In genomic region chr19:19256072-19256969, GRCh38 we compare ENCODE assay signal across 14 cellular contexts. TPM values are rescaled to one million over a fixed set of nuclear protein-coding genes. Genes with fewer than 3 reads are reported as not detected.
DNase-seq lines count a peak whose midpoint lies in the region; ATAC-seq and TF ChIP-seq lines count a peak whose summit lies in the region.
"Had no signal": no experiment of that assay in that cellular context is flagged by ENCODE, and none has a peak within 500 bp of the region (broad histone marks: within the 10 kb centered on the region; RNA-seq: fewer than 3 reads in every experiment).

No MANE protein-coding gene starts in this region.

- H4K20me1 ChIP-seq in SK-N-SH (ENCODE audit: insufficient read depth), result no peaks in the 10 kb centered on the region

- no peak overlapping the region for H3K27ac Mint-ChIP-seq in WTC11
- H3K27ac Mint-ChIP-seq: activated naive CD8-positive, alpha-beta T cell treated with anti-CD3 and anti-CD28 coated beads for 36 hours had no signal

- H2BK120ac ChIP-seq in trophoblast cell (ENCODE audit: insufficient read depth, low read length, poor library complexity), result no peak overlapping the region

- H3K18ac ChIP-seq in trophoblast cell (ENCODE audit: low read length), result no peak overlapping the region

- DNase-seq in SK-N-SH (peak; percentile 52), NCI-H146 treated with DMSO at 0.1 percent for 48 hours (lab: John Stamatoyannopoulos, UW; ENCODE audit: unreplicated experiment) (peak; percentile 15), WTC11 (ENCODE audit: low spot score) (peak; percentile 40), nucleus accumbens (lab: John Stamatoyannopoulos, UW) (peak in 29 of 56 donors; percentile 6 to 71 (median 39)), trophoblast cell (no peak), NCI-H187 treated with DMSO at 0.1 percent for 48 hours (lab: John Stamatoyannopoulos, UW) (no peak)
- DNase-seq: activated CD8-positive, alpha-beta memory T cell treated with anti-CD3 and anti-CD28 coated beads for 24 hours; activated naive CD8-positive, alpha-beta T cell treated with anti-CD3 and anti-CD28 coated beads for 36 hours; esophagus squamous epithelium; stimulated activated CD4-positive, alpha-beta T cell treated with anti-CD3 and anti-CD28 coated beads, Interleukin-4, amount 100 ng/mL, for 4 hours; stimulated activated naive CD4-positive, alpha-beta T cell treated with Interleukin-2 at 50 U/mL for 16 hours had no signal

- WGBS in SK-N-SH (ENCODE audit: low lambda C conversion rate), result 33% methylated on average over 8 of the region's 17 CpGs
- no CpG with 5 or more reads among the region's 17 CpGs for WGBS in trophoblast cell (ENCODE audit: extremely low coverage, insufficient coverage, insufficient read length)

- H2BK12ac ChIP-seq in trophoblast cell (ENCODE audit: low read length), result no peak overlapping the region

- no peaks in the 10 kb centered on the region for H3K36me3 ChIP-seq in SK-N-SH (replicated peaks in 1 of 2; ENCODE audit: control insufficient read depth in 1 of 2, insufficient read depth in 2 of 2, low read length in 1 of 2)
- H3K36me3 ChIP-seq in trophoblast cell (ENCODE audit: control insufficient read depth in 1 of 2, insufficient read depth in 2 of 2, low read length in 2 of 2), result no peaks in the 10 kb centered on the region
- H3K36me3 ChIP-seq: esophagus squamous epithelium had no signal

- no peak overlapping the region for H3K23ac ChIP-seq in trophoblast cell (ENCODE audit: low read length)

- H3K27ac ChIP-seq in SK-N-SH (ENCODE audit: low read depth in 2 of 2, low read length in 1 of 2) (no peak overlapping the region), trophoblast cell (ENCODE audit: low read depth, low read length) (no peak overlapping the region)
- H3K27ac ChIP-seq: esophagus squamous epithelium had no signal

- TF ChIP-seq RAD21 in SK-N-SH (IDR thresholded peaks at IDR 0.05; ENCODE audit: low read length), result no peak

- H3K27me3 ChIP-seq in SK-N-SH (ENCODE audit: insufficient read depth) (0 out of 2 replicates have a peak, but pooled peaks cover 13% of the 10 kb centered on the region), trophoblast cell (ENCODE audit: insufficient read depth, low read length) (peaks cover 10% of the 10 kb centered on the region)

- no peaks in the 10 kb centered on the region for H3K79me1 ChIP-seq in trophoblast cell (ENCODE audit: low read length)

- H3K14ac ChIP-seq in trophoblast cell (ENCODE audit: low read length), result no peak overlapping the region

- no peak overlapping the region for H2AFZ ChIP-seq in SK-N-SH (ENCODE audit: low read depth)
- no peak overlapping the region for H2AFZ ChIP-seq in trophoblast cell (ENCODE audit: insufficient read depth, low read length, poor library complexity)

- H4K12ac ChIP-seq in trophoblast cell (ENCODE audit: low read depth, low read length), result no peak overlapping the region

- H3K9me3 ChIP-seq in SK-N-SH (no peaks in the 10 kb centered on the region), trophoblast cell (ENCODE audit: insufficient read depth, low read depth, low read length) (peaks cover 7% of the 10 kb centered on the region)

- no peak overlapping the region for H2AK5ac ChIP-seq in trophoblast cell (ENCODE audit: low read length)

- no peak overlapping the region for H2BK5ac ChIP-seq in trophoblast cell (ENCODE audit: low read depth, low read length, poor library complexity)

- H3K9ac ChIP-seq in SK-N-SH, result no peak overlapping the region
- no peak overlapping the region for H3K9ac ChIP-seq in trophoblast cell (ENCODE audit: low read length)

- H3K4me3 ChIP-seq in SK-N-SH (ENCODE audit: low read depth in 2 of 2, low read length in 1 of 2) (no peak overlapping the region), trophoblast cell (ENCODE audit: low read depth, low read length) (no peak overlapping the region)
- H3K4me3 ChIP-seq: esophagus squamous epithelium had no signal

- TF ChIP-seq CTCF in SK-N-SH (IDR thresholded peaks at IDR 0.05), result no peak
- no peak for TF ChIP-seq CTCF in WTC11 (IDR thresholded peaks at IDR 0.05)

- POLR2A ChIA-PET in SK-N-SH (lab: Yijun Ruan, JAX), result no interaction called here
- POLR2A ChIA-PET in WTC11 (lab: Charles Lee), result interaction anchor here (0.6 to 1.1 kb wide), 2 partner anchors 31 to 196 kb away, joined by 3 read pairs; no protein-coding TSS in a partner anchor

- H3K9me3 Mint-ChIP-seq in WTC11, result no peaks in the 10 kb centered on the region
- H3K9me3 Mint-ChIP-seq: activated naive CD8-positive, alpha-beta T cell treated with anti-CD3 and anti-CD28 coated beads for 36 hours had no signal

- ATAC-seq in SK-N-SH treated with all-trans-retinoic acid at 6 μM for 48 hours, result no peak
- no peak for ATAC-seq in WTC11
- no peak for ATAC-seq in GM18867 (IDR thresholded peaks at IDR 0.05; ENCODE audit: unreplicated experiment)

- CTCF ChIA-PET in SK-N-SH (lab: Yijun Ruan, JAX), result no interaction called here
- CTCF ChIA-PET in WTC11 (lab: Charles Lee), result interaction anchor here (1.5 kb wide), 1 partner anchor 31 kb away, joined by 9 read pairs; no protein-coding TSS in a partner anchor

- H3K4me1 Mint-ChIP-seq in WTC11, result peaks cover 12% of the 10 kb centered on the region

- no peak for TF ChIP-seq EP300 in SK-N-SH (IDR thresholded peaks at IDR 0.05; ENCODE audit: borderline replicate concordance in 1 of 2, low read depth in 1 of 2, low read length in 1 of 2)

- H4K8ac ChIP-seq in trophoblast cell (ENCODE audit: low read depth, low read length), result no peak overlapping the region

- no peak overlapping the region for H3K4ac ChIP-seq in trophoblast cell (ENCODE audit: low read depth, low read length)

- H3K79me2 ChIP-seq in SK-N-SH (ENCODE audit: insufficient read depth) (no peaks in the 10 kb centered on the region), trophoblast cell (ENCODE audit: control insufficient read depth, insufficient read depth, low read length, poor library complexity) (no peaks in the 10 kb centered on the region)

- no peaks in the 10 kb centered on the region for H3F3A ChIP-seq in SK-N-SH (replicated peaks; ENCODE audit: insufficient read depth)

- peaks cover 51% of the 10 kb centered on the region for H3K27me3 Mint-ChIP-seq in WTC11 (ENCODE audit: low read depth)

- 0 out of 2 replicates have a peak, but pooled peaks cover 3% of the 10 kb centered on the region for H3K36me3 Mint-ChIP-seq in WTC11
- H3K36me3 Mint-ChIP-seq: activated naive CD8-positive, alpha-beta T cell treated with anti-CD3 and anti-CD28 coated beads for 36 hours had no signal

- no peak overlapping the region for H3K4me2 ChIP-seq in SK-N-SH
- H3K4me2 ChIP-seq in trophoblast cell (ENCODE audit: low read length), result no peak overlapping the region

- no peaks in the 10 kb centered on the region; a peak in 1 of 4 replicates for H3K4me1 ChIP-seq in SK-N-SH (ENCODE audit: control insufficient read depth in 1 of 2, insufficient read depth in 2 of 2, low read depth in 1 of 2, low read length in 1 of 2)
- H3K4me1 ChIP-seq in trophoblast cell (ENCODE audit: control insufficient read depth in 1 of 2, insufficient read depth in 2 of 2, low read length in 2 of 2), result peaks cover 2% of the 10 kb centered on the region in 2 experiments

- H3K9me2 ChIP-seq in SK-N-SH, result no peaks in the 10 kb centered on the region

- no peak overlapping the region for H3K4me3 Mint-ChIP-seq in WTC11
- H3K4me3 Mint-ChIP-seq: activated naive CD8-positive, alpha-beta T cell treated with anti-CD3 and anti-CD28 coated beads for 36 hours had no signal

- H4K91ac ChIP-seq in trophoblast cell (ENCODE audit: low read depth, low read length), result no peak overlapping the region

TF ChIP-seq in SK-N-SH, 30 proteins besides CTCF, POLR2A, EP300 and RAD21 (continues in another document):
- TF ChIP-seq SMC3 (IDR thresholded peaks at IDR 0.05; ENCODE audit: low read depth, low read length), result no peak
- no peak for TF ChIP-seq TCF12 (IDR thresholded peaks at IDR 0.05)
- no peak for TF ChIP-seq NRF1 (IDR thresholded peaks at IDR 0.05; ENCODE audit: low read depth, low read length)
- TF ChIP-seq GABPA (IDR thresholded peaks at IDR 0.05; ENCODE audit: low read depth), result no peak
- no peak for TF ChIP-seq NFIC (IDR thresholded peaks at IDR 0.05; ENCODE audit: borderline replicate concordance)

TF ChIP-seq in SK-N-SH treated with all-trans-retinoic acid at 6 μM for 48 hours, 23 proteins besides CTCF, POLR2A, EP300 and RAD21 (continues in another document):
- TF ChIP-seq GLIS3 (CRISPR knock-in tag; IDR thresholded peaks at IDR 0.05) (no peak), ZC3H10 (CRISPR knock-in tag; IDR thresholded peaks at IDR 0.05) (no peak), OSR1 (CRISPR knock-in tag; IDR thresholded peaks at IDR 0.05) (no peak), ISL1 (CRISPR knock-in tag; IDR thresholded peaks at IDR 0.05) (no peak), ZNF8 (CRISPR knock-in tag; IDR thresholded peaks at IDR 0.05) (no peak), CSDC2 (CRISPR knock-in tag; IDR thresholded peaks at IDR 0.05) (no peak), SNAI2 (CRISPR knock-in tag; IDR thresholded peaks at IDR 0.05) (no peak), ZFP30 (CRISPR knock-in tag; IDR thresholded peaks at IDR 0.05) (no peak)

RNA-seq across cellular contexts. Expression of gene TM6SF2, which starts 16.8 kb away (rescaled TPM):
- 1.4 and 1.8 TPM in 2 replicates for polyA plus RNA-seq in SK-N-SH (2012; rRNA removed)
- polyA plus RNA-seq in SK-N-SH (2012; cell fraction: cytosol; rRNA removed), result 0.53 and 0.96 TPM in 2 replicates
- 9.7 and 16.9 TPM in 2 replicates for polyA plus RNA-seq in SK-N-SH (2012; cell fraction: nucleus; rRNA removed)
- total RNA-seq in WTC11 (2021), result 4.5 to 7.6 TPM (median 6.0 TPM) in 3 replicates
- 2.8 and 2.9 TPM in 2 replicates for polyA plus RNA-seq in trophoblast cell (2013)
- total RNA-seq: activated naive CD8-positive, alpha-beta T cell treated with anti-CD3 and anti-CD28 coated beads for 36 hours; cerebellum had no signal

RNA-seq across cellular contexts. Expression of gene NCAN, which starts 44.6 kb away (rescaled TPM):
- polyA plus RNA-seq in SK-N-SH (2012; rRNA removed), result 0.03 and 0.10 TPM in 2 replicates
- 0.16 and 0.17 TPM in 2 replicates for polyA plus RNA-seq in SK-N-SH (2012; cell fraction: cytosol; rRNA removed)
- polyA plus RNA-seq in SK-N-SH (2012; cell fraction: nucleus; rRNA removed), result 0.07 and 0.18 TPM in 2 replicates
- 1.9 to 3.0 TPM (median 2.5 TPM) in 3 replicates for total RNA-seq in WTC11 (2021)
- polyA plus RNA-seq in trophoblast cell (2013), result 0.01 TPM in 2 replicates
- total RNA-seq: activated naive CD8-positive, alpha-beta T cell treated with anti-CD3 and anti-CD28 coated beads for 36 hours; esophagus squamous epithelium had no signal

RNA-seq across cellular contexts. Expression of gene NR2C2AP, which starts 53.1 kb away (rescaled TPM):
- polyA plus RNA-seq in SK-N-SH (2012; rRNA removed), result 21.2 and 21.9 TPM in 2 replicates
- 14.0 and 17.5 TPM in 2 replicates for polyA plus RNA-seq in SK-N-SH (2012; cell fraction: cytosol; rRNA removed)
- polyA plus RNA-seq in SK-N-SH (2012; cell fraction: nucleus; rRNA removed), result 32.1 and 33.6 TPM in 2 replicates
- 22.7 to 24.9 TPM (median 23.4 TPM) in 3 replicates for total RNA-seq in WTC11 (2021)
- polyA plus RNA-seq in trophoblast cell (2013), result 9.3 and 10.1 TPM in 2 replicates

Comparison
In these comparisons a context has a peak if more than half of its experiments do, and no peak if none do; other contexts are left out.
1. DNase-seq: peak in SK-N-SH (single experiment), NCI-H146 treated with DMSO at 0.1 percent for 48 hours (single experiment), WTC11 (single experiment) and nucleus accumbens (29 of 56); none in trophoblast cell (0 of 2) and NCI-H187 treated with DMSO at 0.1 percent for 48 hours (single experiment).